Comparison of ENCODE assay signal across 17 cellular contexts in the genomic region with DNA sequence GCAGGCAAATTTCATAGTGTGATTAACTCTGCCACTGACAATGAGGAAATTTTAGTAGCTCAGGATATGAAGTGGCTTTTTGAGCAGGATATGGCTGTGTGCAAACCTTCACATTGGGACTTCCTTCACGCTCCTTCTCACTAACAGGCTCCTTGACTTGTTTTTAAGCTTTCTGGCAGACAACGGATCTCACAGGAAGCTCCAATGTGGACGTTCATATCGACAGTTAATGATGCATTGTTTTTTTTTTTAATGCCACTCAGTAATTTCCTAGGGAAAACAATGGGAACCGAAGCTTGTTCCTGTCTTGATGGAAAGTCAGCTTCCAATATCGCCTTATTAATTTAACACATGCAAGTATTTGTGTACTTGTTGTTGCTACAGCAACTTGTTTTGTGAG.
DNase-seq lines count a peak whose midpoint lies in the region; ATAC-seq and TF ChIP-seq lines count a peak whose summit lies in the region.
"Had no signal": no experiment of that assay in that cellular context is flagged by ENCODE, and none has a peak within 500 bp of the region (broad histone marks: within the 10 kb centered on the region; RNA-seq: fewer than 3 reads in every experiment).

No MANE protein-coding gene starts in this region.

- no peaks in the 10 kb centered on the region for H3K9me3 ChIP-seq in stomach
- H3K9me3 ChIP-seq: thyroid gland had no signal

- H3K9me3 Mint-ChIP-seq in activated CD4-positive, alpha-beta T cell treated with anti-CD3 and anti-CD28 coated beads, Interleukin-2, amount 10 ng/mL, durations not matched to agents 24 days and 14 days: peaks cover 9% of the 10 kb centered on the region
- H3K9me3 Mint-ChIP-seq in activated T-helper 17 cell treated with anti-CD3 and anti-CD28 coated beads, Interleukin-2, amount 50 U/mL, for 72 hours: peaks cover 3% of the 10 kb centered on the region
- no peaks in the 10 kb centered on the region for H3K9me3 Mint-ChIP-seq in immature natural killer cell

- WGBS in stomach, 5 donors: 56 to 75% (median 72%) methylated on average over 6 of the region's 6 CpGs

- H3K27ac Mint-ChIP-seq in activated CD4-positive, alpha-beta T cell treated with anti-CD3 and anti-CD28 coated beads, Interleukin-2, amount 10 ng/mL, durations not matched to agents 24 days and 14 days: peak overlapping the region; percentile 78
- H3K27ac Mint-ChIP-seq in activated T-helper 17 cell treated with anti-CD3 and anti-CD28 coated beads, Interleukin-2, amount 50 U/mL, for 72 hours: peak overlapping the region; percentile 82
- no peak overlapping the region for H3K27ac Mint-ChIP-seq in immature natural killer cell
- H3K27ac Mint-ChIP-seq: activated CD8-positive, alpha-beta memory T cell treated with anti-CD3 and anti-CD28 coated beads, Interleukin-2, amount 10 ng/mL, durations not matched to agents 7 days and 5 days had no signal

- H3K36me3 Mint-ChIP-seq in activated CD4-positive, alpha-beta T cell treated with anti-CD3 and anti-CD28 coated beads, Interleukin-2, amount 10 ng/mL, durations not matched to agents 24 days and 14 days (ENCODE audit: low read depth): peaks cover 17% of the 10 kb centered on the region
- peaks cover 6% of the 10 kb centered on the region for H3K36me3 Mint-ChIP-seq in activated T-helper 17 cell treated with anti-CD3 and anti-CD28 coated beads, Interleukin-2, amount 50 U/mL, for 72 hours (ENCODE audit: low read depth)
- peaks cover 0 to 3% (median 0%) of the 10 kb centered on the region in 3 donors for H3K36me3 Mint-ChIP-seq in immature natural killer cell
- H3K36me3 Mint-ChIP-seq: activated CD8-positive, alpha-beta memory T cell treated with anti-CD3 and anti-CD28 coated beads, Interleukin-2, amount 10 ng/mL, durations not matched to agents 7 days and 5 days had no signal

- peaks cover 0 to 46% (median 39%) of the 10 kb centered on the region in 4 donors for H3K36me3 ChIP-seq in stomach

- no peak for TF ChIP-seq EP300 in stomach (IDR thresholded peaks at IDR 0.05)

- no peak for TF ChIP-seq POLR2A in stomach (IDR thresholded peaks at IDR 0.05)

- no peaks in the 10 kb centered on the region for H3K27me3 ChIP-seq in stomach
- H3K27me3 ChIP-seq: thyroid gland had no signal

- peak overlapping the region in 3 of 5 donors; percentile 25 to 48 (median 30) for H3K27ac ChIP-seq in stomach
- H3K27ac ChIP-seq: KMS-11 had no signal

- no peak overlapping the region for H3K4me3 ChIP-seq in stomach
- H3K4me3 ChIP-seq: thyroid gland had no signal

- ATAC-seq in activated T-helper 17 cell treated with anti-CD3 and anti-CD28 coated beads, Interleukin-2, amount 50 U/mL, for 72 hours (replicated peaks): no peak
- ATAC-seq in SK-N-SH treated with all-trans-retinoic acid at 6 μM for 48 hours: no peak
- ATAC-seq: activated CD8-positive, alpha-beta memory T cell treated with anti-CD3 and anti-CD28 coated beads, Interleukin-2, amount 10 ng/mL, durations not matched to agents 7 days and 5 days had no signal

- H3K4me1 Mint-ChIP-seq in activated CD4-positive, alpha-beta T cell treated with anti-CD3 and anti-CD28 coated beads, Interleukin-2, amount 10 ng/mL, durations not matched to agents 24 days and 14 days: peaks cover 59% of the 10 kb centered on the region
- H3K4me1 Mint-ChIP-seq in activated T-helper 17 cell treated with anti-CD3 and anti-CD28 coated beads, Interleukin-2, amount 50 U/mL, for 72 hours: peaks cover 48% of the 10 kb centered on the region
- peaks cover 17 to 22% of the 10 kb centered on the region in 2 donors for H3K4me1 Mint-ChIP-seq in immature natural killer cell

- H3K4me3 Mint-ChIP-seq in activated CD4-positive, alpha-beta T cell treated with anti-CD3 and anti-CD28 coated beads, Interleukin-2, amount 10 ng/mL, durations not matched to agents 24 days and 14 days: peak overlapping the region; percentile 68
- H3K4me3 Mint-ChIP-seq in activated T-helper 17 cell treated with anti-CD3 and anti-CD28 coated beads, Interleukin-2, amount 50 U/mL, for 72 hours: peak overlapping the region; percentile 43
- H3K4me3 Mint-ChIP-seq in immature natural killer cell: peak overlapping the region in 4 of 5 donors; percentile 5 to 74 (median 36)
- H3K4me3 Mint-ChIP-seq: activated CD8-positive, alpha-beta memory T cell treated with anti-CD3 and anti-CD28 coated beads, Interleukin-2, amount 10 ng/mL, durations not matched to agents 7 days and 5 days had no signal

- H3K27me3 Mint-ChIP-seq in activated CD4-positive, alpha-beta T cell treated with anti-CD3 and anti-CD28 coated beads, Interleukin-2, amount 10 ng/mL, durations not matched to agents 24 days and 14 days: peaks cover 9% of the 10 kb centered on the region
- peaks cover 3% of the 10 kb centered on the region for H3K27me3 Mint-ChIP-seq in activated T-helper 17 cell treated with anti-CD3 and anti-CD28 coated beads, Interleukin-2, amount 50 U/mL, for 72 hours
- peaks cover 3 to 12% (median 5%) of the 10 kb centered on the region in 3 donors for H3K27me3 Mint-ChIP-seq in immature natural killer cell (ENCODE audit: low read depth in 3 of 3)

- intact Hi-C loops in activated CD4-positive, alpha-beta T cell treated with anti-CD3 and anti-CD28 coated beads, Interleukin-2, amount 10 ng/mL, durations not matched to agents 24 days and 14 days (cut with micrococcal nuclease): loop anchor here (2.0 kb wide), 2 partner anchors 35 to 1005 kb away; no protein-coding TSS in a partner anchor
- intact Hi-C loops in stomach (cut with DNase I; ENCODE audit: low total_unique reads): no loop called here

- TF ChIP-seq CTCF in stomach (IDR thresholded peaks at IDR 0.05): no peak

- no peak for DNase-seq in activated CD4-positive, alpha-beta T cell treated with anti-CD3 and anti-CD28 coated beads, Interleukin-2, amount 10 ng/mL, durations not matched to agents 24 days and 14 days
- no peak for DNase-seq in activated CD4-positive, alpha-beta T cell treated with anti-CD3 and anti-CD28 coated beads for 4 hours
- DNase-seq in immature natural killer cell: no peak
- no peak for DNase-seq in stomach
- DNase-seq in activated gamma-delta T cell treated with Interleukin-2 at 50 U/mL for 16 hours: no peak
- DNase-seq in DMS53 (lab: John Stamatoyannopoulos, UW): no peak
- DNase-seq: activated CD8-positive, alpha-beta memory T cell treated with anti-CD3 and anti-CD28 coated beads, Interleukin-2, amount 10 ng/mL, durations not matched to agents 7 days and 5 days; amygdala; DMS 273 treated with DMSO at 0.1 percent for 48 hours; NCI-H2029 treated with DMSO at 0.1 percent for 48 hours; NCI-H774; SIG-M5; stimulated activated CD4-positive, alpha-beta T cell treated with anti-CD3 and anti-CD28 coated beads, Interleukin-12 subunit alpha, Interleukin-12 subunit beta, amount 100 ng/mL, for 4 hours; thyroid gland had no signal

- peaks cover 0 to 21% (median 2%) of the 10 kb centered on the region in 4 donors for H3K4me1 ChIP-seq in stomach

TF ChIP-seq in SK-N-SH treated with all-trans-retinoic acid at 6 μM for 48 hours, 23 proteins besides CTCF, POLR2A, EP300 and RAD21:
- no peak for TF ChIP-seq GLIS3 (CRISPR knock-in tag; IDR thresholded peaks at IDR 0.05)
- no peak for TF ChIP-seq SNAI2 (CRISPR knock-in tag; IDR thresholded peaks at IDR 0.05)
- no peak for TF ChIP-seq ZC3H10 (CRISPR knock-in tag; IDR thresholded peaks at IDR 0.05)
- TF ChIP-seq ISL1 (CRISPR knock-in tag; IDR thresholded peaks at IDR 0.05): no peak
- TF ChIP-seq TOX (CRISPR knock-in tag; IDR thresholded peaks at IDR 0.05; ENCODE audit: borderline replicate concordance): no peak
- no peak for TF ChIP-seq TCF4 (CRISPR knock-in tag; IDR thresholded peaks at IDR 0.05; ENCODE audit: borderline replicate concordance)
- TF ChIP-seq CSRNP3 (CRISPR knock-in tag; IDR thresholded peaks at IDR 0.05): no peak
- TF ChIP-seq ZFP3 (CRISPR knock-in tag; IDR thresholded peaks at IDR 0.05): no peak
- TF ChIP-seq ESRRG (CRISPR knock-in tag; IDR thresholded peaks at IDR 0.05): no peak
- TF ChIP-seq ZNF565 (CRISPR knock-in tag; conservative IDR thresholded peaks at IDR 0.05; ENCODE audit: low read depth): no peak
- no peak for TF ChIP-seq ARNTL (CRISPR knock-in tag; IDR thresholded peaks at IDR 0.05; ENCODE audit: borderline replicate concordance, low read depth)
- no peak for TF ChIP-seq PPARA (CRISPR knock-in tag; IDR thresholded peaks at IDR 0.05; ENCODE audit: borderline replicate concordance)
- TF ChIP-seq ZFP30 (CRISPR knock-in tag; IDR thresholded peaks at IDR 0.05): no peak
TF ChIP-seq in SK-N-SH treated with all-trans-retinoic acid at 6 μM for 48 hours: peak in this region for 0.

Comparison
In these comparisons a context has a peak if more than half of its experiments do, and no peak if none do; other contexts are left out.
1. H3K27ac Mint-ChIP-seq: peak in activated CD4-positive, alpha-beta T cell treated with anti-CD3 and anti-CD28 coated beads, Interleukin-2, amount 10 ng/mL, durations not matched to agents 24 days and 14 days (single experiment) and activated T-helper 17 cell treated with anti-CD3 and anti-CD28 coated beads, Interleukin-2, amount 50 U/mL, for 72 hours (single experiment); none in immature natural killer cell (0 of 6).
2. Peak in every context shown above with its lines, with median percentiles within 50 percentile points of each other: H3K4me3 Mint-ChIP-seq.